9 cellular contexts compared by ENCODE assay signal in the genomic region with DNA sequence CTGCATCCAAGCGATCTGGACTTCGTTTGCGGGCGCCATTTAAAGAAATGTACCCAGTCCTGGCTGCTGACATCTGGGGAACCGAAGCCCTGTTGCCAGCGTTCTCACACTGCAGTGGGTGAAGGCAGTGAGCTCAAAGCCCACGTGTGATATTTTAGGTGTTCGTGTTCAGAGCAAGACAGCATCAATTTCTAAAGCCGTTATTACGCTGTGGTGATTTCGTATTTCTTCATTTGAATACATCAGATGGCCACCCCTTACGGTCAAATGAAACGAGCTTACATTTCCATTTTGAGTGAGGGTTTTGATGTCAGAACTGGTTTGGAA. TPM values are rescaled to one million over a fixed set of nuclear protein-coding genes. Genes with fewer than 3 reads are reported as not detected.
A peak's percentile ranks its signal among the peaks of the same experiment; 100 is the strongest.
DNase-seq lines count a peak whose midpoint lies in the region; ATAC-seq, FAIRE-seq and TF ChIP-seq lines count a peak whose summit lies in the region.
"Had no signal": no experiment of that assay in that cellular context is flagged by ENCODE, and none has a peak within 500 bp of the region (broad histone marks: within the 10 kb centered on the region; RNA-seq: fewer than 3 reads in every experiment).

No MANE protein-coding gene starts in this region.

- FAIRE-seq in GM12891 (lab: Jason Lieb, UNC) = no peak

- no peak for TF ChIP-seq CTCF in LNCaP clone FGC (IDR thresholded peaks at IDR 0.05; ENCODE audit: control insufficient read depth, extremely low read depth, insufficient read depth)
- TF ChIP-seq CTCF in choroid plexus epithelial cell (conservative IDR thresholded peaks at IDR 0.05; ENCODE audit: low read depth, low read length) = no peak

- no peak overlapping the region for H3K27ac Mint-ChIP-seq in naive thymus-derived CD8-positive, alpha-beta T cell

- DNase-seq in GM12891 (ENCODE audit: insufficient read length, low spot score) (peak; percentile 23), LNCaP clone FGC (ENCODE audit: low read depth) (no peak), choroid plexus epithelial cell (ENCODE audit: low read depth) (no peak), kidney glomerular epithelial cell (lab: John Stamatoyannopoulos, UW) (no peak), GM19238 (ENCODE audit: insufficient read length, low spot score) (no peak), LoVo (ENCODE audit: low spot score) (no peak)
- DNase-seq in naive thymus-derived CD8-positive, alpha-beta T cell = no peak

- peaks cover 8 to 41% (median 18%) of the 10 kb centered on the region in 5 donors for H3K27me3 Mint-ChIP-seq in naive thymus-derived CD8-positive, alpha-beta T cell

- H3K4me3 ChIP-seq in LNCaP clone FGC (ENCODE audit: low read depth, low read length) (peak overlapping the region; percentile 66), choroid plexus epithelial cell (ENCODE audit: low read depth, low read length) (peak overlapping the region; percentile 72)

- peaks cover 2 to 9% (median 3%) of the 10 kb centered on the region in 3 donors for H3K36me3 Mint-ChIP-seq in naive thymus-derived CD8-positive, alpha-beta T cell

- POLR2A ChIA-PET in naive thymus-derived CD8-positive, alpha-beta T cell (lab: Charles Lee) = no interaction called here

- no peaks in the 10 kb centered on the region for H3K9me3 Mint-ChIP-seq in naive thymus-derived CD8-positive, alpha-beta T cell

- no peak for TF ChIP-seq POLR2A in GM12891 (IDR thresholded peaks at IDR 0.05; ENCODE audit: low read depth, low read length)

- ATAC-seq in naive thymus-derived CD8-positive, alpha-beta T cell = peak; percentile 33 to 43
- no peak for ATAC-seq in activated CD4-positive, CD25-positive, alpha-beta regulatory T cell treated with anti-CD3 and anti-CD28 coated beads, Interleukin-2, amount 50 U/mL, for 24 hours

- peak overlapping the region; percentile 63 to 86 (median 82) for H3K4me3 Mint-ChIP-seq in naive thymus-derived CD8-positive, alpha-beta T cell

- H3K4me1 Mint-ChIP-seq in naive thymus-derived CD8-positive, alpha-beta T cell = peaks cover 0 to 11% (median 5%) of the 10 kb centered on the region in 4 donors

TF ChIP-seq in GM12891, 5 proteins besides CTCF, POLR2A, EP300 and RAD21:
- TF ChIP-seq POLR2AphosphoS5 (IDR thresholded peaks at IDR 0.05; ENCODE audit: low read depth, low read length) (no peak), PAX5 (IDR thresholded peaks at IDR 0.05; ENCODE audit: insufficient read depth, low read length, severe bottlenecking) (no peak), TAF1 (IDR thresholded peaks at IDR 0.05; ENCODE audit: low read depth, low read length) (no peak), SPI1 (IDR thresholded peaks at IDR 0.05; ENCODE audit: low read depth, low read length) (no peak), POU2F2 (IDR thresholded peaks at IDR 0.05; ENCODE audit: low read depth, low read length) (no peak)
TF ChIP-seq in GM12891: peak in this region for 0.

RNA-seq across cellular contexts. Expression of gene C4orf36, which starts 0.4 kb away (rescaled TPM):
- not detected for polyA plus RNA-seq in GM12891 (2012; ENCODE audit: low read depth, missing spikeins)
- total RNA-seq in naive thymus-derived CD8-positive, alpha-beta T cell = not detected
- polyA plus RNA-seq in naive thymus-derived CD8-positive, alpha-beta T cell = not detected

RNA-seq across cellular contexts. Expression of gene AFF1, which starts 42.2 kb away (rescaled TPM):
- polyA plus RNA-seq in GM12891 (2012; ENCODE audit: low read depth, missing spikeins) = 17.2 TPM
- total RNA-seq in naive thymus-derived CD8-positive, alpha-beta T cell = 10 to 100 TPM; 50.8 to 55.8 TPM
- polyA plus RNA-seq in naive thymus-derived CD8-positive, alpha-beta T cell = 10 to 100 TPM in 2 of 3 donors, 1 to 10 TPM in 1; 9.0 to 13.7 (median 12.9) TPM

RNA-seq across cellular contexts. Expression of gene SLC10A6, which starts 43.4 kb away (rescaled TPM):
- polyA plus RNA-seq in GM12891 (2012; ENCODE audit: low read depth, missing spikeins) = not detected
- under 1 TPM in 1 of 2 experiments, not detected in 1; 0.25 TPM for total RNA-seq in naive thymus-derived CD8-positive, alpha-beta T cell
- polyA plus RNA-seq in naive thymus-derived CD8-positive, alpha-beta T cell = not detected
- total RNA-seq: SK-MEL-5 had no signal

Comparison
In these comparisons a context has a peak if more than half of its experiments do, and no peak if none do; other contexts are left out.
1. ATAC-seq: peak in naive thymus-derived CD8-positive, alpha-beta T cell (2 of 2); none in activated CD4-positive, CD25-positive, alpha-beta regulatory T cell treated with anti-CD3 and anti-CD28 coated beads, Interleukin-2, amount 50 U/mL, for 24 hours (0 of 2).